Comparison of ENCODE assay signal across 24 cellular contexts in the genomic region with DNA sequence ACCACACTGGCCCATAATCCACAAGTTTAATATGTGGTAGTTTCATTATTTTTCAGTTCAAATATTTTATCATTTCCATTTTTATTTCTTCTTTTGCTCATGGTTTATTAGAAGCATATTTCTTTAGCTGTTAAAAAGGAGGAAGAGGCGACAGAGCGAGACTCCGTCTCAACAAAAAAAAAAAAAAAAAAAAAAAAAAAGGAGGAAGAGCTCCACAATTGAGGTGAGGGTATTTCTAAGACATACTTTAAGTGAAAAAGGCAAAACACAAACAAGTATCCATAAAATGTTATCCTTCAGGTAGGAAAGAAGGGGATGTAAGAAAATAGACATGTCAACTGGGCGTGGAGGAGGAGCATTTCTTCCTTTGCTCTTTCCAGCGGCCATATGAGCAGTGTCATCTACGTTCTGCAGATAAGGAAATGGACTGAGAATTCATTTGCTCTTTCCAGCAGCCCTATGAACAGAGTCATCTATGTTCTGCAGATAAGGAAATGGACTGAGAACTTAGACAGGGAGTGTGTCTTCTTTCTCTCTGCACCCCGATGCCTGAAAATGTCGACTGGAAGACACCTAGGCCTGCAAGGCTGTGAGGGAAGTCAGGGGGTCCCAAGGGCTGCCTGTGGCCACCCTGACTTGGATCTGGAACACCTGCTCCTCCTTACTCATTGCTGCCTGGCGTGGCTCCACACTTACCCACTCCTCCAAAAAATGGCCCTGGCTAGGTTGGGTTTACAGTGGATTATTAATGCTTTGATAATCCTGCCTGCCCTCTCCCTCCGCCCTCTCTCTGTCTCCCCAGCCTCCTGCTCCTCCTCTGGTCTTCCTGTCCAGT. TPM values are rescaled to one million over a fixed set of nuclear protein-coding genes. Genes with fewer than 3 reads are reported as not detected.
DNase-seq lines count a peak whose midpoint lies in the region; ATAC-seq and TF ChIP-seq lines count a peak whose summit lies in the region.
"Had no signal": no experiment of that assay in that cellular context is flagged by ENCODE, and none has a peak within 500 bp of the region (broad histone marks: within the 10 kb centered on the region; RNA-seq: fewer than 3 reads in every experiment).

No MANE protein-coding gene starts in this region.

- no peak overlapping the region for H3K27ac ChIP-seq in upper lobe of right lung
- H3K27ac ChIP-seq: 22Rv1, SJSA1 had no signal

- intact Hi-C loops in upper lobe of right lung (cut with DNase I) = no loop called here

- H3K36me3 ChIP-seq in upper lobe of right lung = no peaks in the 10 kb centered on the region
- H3K36me3 ChIP-seq: BE2C, SJSA1 had no signal

- no peaks in the 10 kb centered on the region for H3K27me3 ChIP-seq in upper lobe of right lung
- H3K27me3 ChIP-seq: BE2C had no signal

- ATAC-seq in T-helper 17 cell (no peak), upper lobe of right lung (no peak)
- ATAC-seq: CD8-positive, alpha-beta T cell had no signal

- no peak for TF ChIP-seq CTCF in upper lobe of right lung (IDR thresholded peaks at IDR 0.05)

- H3K4me1 ChIP-seq in upper lobe of right lung = no peaks in the 10 kb centered on the region
- H3K4me1 ChIP-seq: BE2C, SJSA1 had no signal

- H3K4me3 ChIP-seq in upper lobe of right lung = no peak overlapping the region
- H3K4me3 ChIP-seq: SJSA1 had no signal

- no peaks in the 10 kb centered on the region for H3K36me3 Mint-ChIP-seq in T-helper 17 cell (ENCODE audit: low read depth)
- H3K36me3 Mint-ChIP-seq: CD8-positive, alpha-beta T cell; IgD-negative memory B cell had no signal

- peaks cover 5% of the 10 kb centered on the region for H3K27me3 Mint-ChIP-seq in T-helper 17 cell
- H3K27me3 Mint-ChIP-seq: IgD-negative memory B cell had no signal

- H3K27ac Mint-ChIP-seq in T-helper 17 cell = peak overlapping the region; percentile 67
- H3K27ac Mint-ChIP-seq: CD8-positive, alpha-beta T cell had no signal

- H3K9me3 ChIP-seq in T-helper 17 cell (ENCODE audit: control insufficient read depth, low read length, poor library complexity, severe bottlenecking) = no peaks in the 10 kb centered on the region
- H3K9me3 ChIP-seq in upper lobe of right lung = no peaks in the 10 kb centered on the region
- H3K9me3 ChIP-seq: BE2C, SJSA1 had no signal

- no peak overlapping the region for H3K4me3 Mint-ChIP-seq in T-helper 17 cell
- H3K4me3 Mint-ChIP-seq: CD8-positive, alpha-beta T cell; IgD-negative memory B cell had no signal

- TF ChIP-seq POLR2A in erythroblast (IDR thresholded peaks at IDR 0.05; ENCODE audit: low read length) = peak; percentile 26

- DNase-seq in NCI-H82 (lab: John Stamatoyannopoulos, UW) (peak; percentile 51), NCI-H82 treated with DMSO at 0.1 percent for 48 hours (lab: John Stamatoyannopoulos, UW; ENCODE audit: unreplicated experiment) (no peak), T-helper 17 cell (no peak), erythroblast (lab: John Stamatoyannopoulos, UW) (peak; percentile 74 to 78), GM19240 (ENCODE audit: insufficient read length, low spot score) (no peak), NCI-H187 treated with DMSO at 0.1 percent for 48 hours (lab: John Stamatoyannopoulos, UW) (no peak), upper lobe of right lung (no peak)
- DNase-seq in activated CD8-positive, alpha-beta memory T cell treated with anti-CD3 and anti-CD28 coated beads for 24 hours = no peak
- DNase-seq: BE2C; CD8-positive, alpha-beta T cell; DMS79 treated with DMSO at 0.1 percent for 48 hours; GDM1; H7; MV-4-11; NCI-H1417 treated with DMSO at 0.1 percent for 48 hours; NCI-H2029; NCI-H2171 treated with DMSO at 0.1 percent for 48 hours; NCI-H510A; NCI-H774; SW 1271 had no signal

- H3K4me1 Mint-ChIP-seq in T-helper 17 cell = peaks cover 6% of the 10 kb centered on the region

RNA-seq across cellular contexts. Expression of gene RAMP3, which starts 18.9 kb away (rescaled TPM):
- total RNA-seq in T-helper 17 cell = under 1 TPM; 0.65 to 0.76 TPM
- 255 TPM for total RNA-seq in upper lobe of right lung
- total RNA-seq: CD8-positive, alpha-beta T cell; HT1080; SJSA1 had no signal

RNA-seq across cellular contexts. Expression of gene TBRG4, which starts 27.2 kb away (rescaled TPM):
- total RNA-seq in T-helper 17 cell (10 to 100 TPM; 63.6 to 85.1 TPM), upper lobe of right lung (59.4 TPM)

RNA-seq across cellular contexts. Expression of gene NACAD, which starts 49.9 kb away (rescaled TPM):
- under 1 TPM; 0.15 to 0.47 TPM for total RNA-seq in T-helper 17 cell
- total RNA-seq in upper lobe of right lung = 2.3 TPM

Comparison
In these comparisons a context has a peak if more than half of its experiments do, and no peak if none do; other contexts are left out.
1. DNase-seq: peak in NCI-H82 (single experiment) and erythroblast (2 of 2); none in NCI-H82 treated with DMSO at 0.1 percent for 48 hours (single experiment), T-helper 17 cell (0 of 3), GM19240 (single experiment), NCI-H187 treated with DMSO at 0.1 percent for 48 hours (single experiment), upper lobe of right lung (single experiment) and activated CD8-positive, alpha-beta memory T cell treated with anti-CD3 and anti-CD28 coated beads for 24 hours (single experiment).
2. RNA of gene RAMP3, which starts 18.9 kb away (total RNA-seq): 255 TPM in upper lobe of right lung (single experiment); 0.65 to 0.76 TPM in T-helper 17 cell; every median in the first group is over 100 times any median in the second.